17 cellular contexts compared by ENCODE assay signal in the genomic region with DNA sequence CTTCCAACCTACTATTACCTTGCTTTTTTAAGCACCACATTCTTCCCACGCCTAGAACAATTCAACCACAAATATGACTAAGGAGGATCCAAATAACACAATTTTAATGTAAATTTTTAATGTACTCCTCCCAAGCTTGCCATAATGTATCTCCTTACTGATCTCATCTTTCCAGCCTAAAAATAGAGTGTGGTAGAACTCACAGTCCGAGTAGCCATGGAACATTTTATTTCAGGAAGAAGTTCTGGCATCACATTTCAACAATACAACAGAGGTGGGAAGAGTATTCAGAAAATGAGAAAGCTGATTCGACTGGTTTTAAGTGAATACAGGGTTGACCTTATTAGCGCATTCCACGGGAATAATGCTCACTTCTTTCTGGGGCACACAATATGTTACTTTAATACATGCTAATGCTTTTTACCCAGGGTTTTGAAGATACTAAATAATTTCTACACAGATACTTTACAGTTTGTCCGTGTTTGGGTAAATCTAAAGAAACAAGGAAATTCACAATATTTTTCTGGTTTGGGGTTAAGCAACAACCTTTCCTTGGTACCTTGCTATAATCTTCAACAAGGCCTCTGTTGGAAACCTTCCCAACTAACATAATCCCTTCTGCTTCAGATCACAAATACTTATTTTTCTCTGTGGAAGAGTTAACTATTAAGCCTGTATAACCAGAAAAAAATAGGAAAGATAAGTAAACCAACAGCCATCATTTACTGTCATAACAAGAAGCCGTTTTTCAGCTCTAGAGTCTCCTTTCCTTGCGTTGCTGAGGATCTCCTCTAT. TPM values are rescaled to one million over a fixed set of nuclear protein-coding genes. Genes with fewer than 3 reads are reported as not detected.
DNase-seq lines count a peak whose midpoint lies in the region; ATAC-seq and TF ChIP-seq lines count a peak whose summit lies in the region.
"Had no signal": no experiment of that assay in that cellular context is flagged by ENCODE, and none has a peak within 500 bp of the region (broad histone marks: within the 10 kb centered on the region; RNA-seq: fewer than 3 reads in every experiment).

No MANE protein-coding gene starts in this region.

- H3K36me3 ChIP-seq in body of pancreas (replicated peaks in 1 of 2; ENCODE audit: insufficient read depth in 1 of 2, low read depth in 2 of 2), result no peaks in the 10 kb centered on the region
- peaks cover 54% of the 10 kb centered on the region for H3K36me3 ChIP-seq in neutrophil

- intact Hi-C loops in left ventricle myocardium superior (cut with micrococcal nuclease), result no loop called here
- intact Hi-C loops in right cardiac atrium (cut with DNase I), result no loop called here
- intact Hi-C loops in body of pancreas (cut with DNase I), result no loop called here

- H3K9me3 ChIP-seq in right cardiac atrium (ENCODE audit: control insufficient read depth, low read length), result no peaks in the 10 kb centered on the region
- no peaks in the 10 kb centered on the region for H3K9me3 ChIP-seq in body of pancreas
- no peaks in the 10 kb centered on the region for H3K9me3 ChIP-seq in neutrophil
- H3K9me3 ChIP-seq: Peyer's patch had no signal

- ATAC-seq in left ventricle myocardium superior (peak; percentile 54), right cardiac atrium (no peak), body of pancreas (no peak), HG02840 (IDR thresholded peaks at IDR 0.05; ENCODE audit: low FRiP score, unreplicated experiment) (no peak)
- ATAC-seq: K562 had no signal

- H3K4me1 ChIP-seq in right cardiac atrium (ENCODE audit: control insufficient read depth, insufficient read depth, low read length), result no peaks in the 10 kb centered on the region
- peaks cover 12% of the 10 kb centered on the region for H3K4me1 ChIP-seq in body of pancreas
- peaks cover 25 to 26% of the 10 kb centered on the region in 2 experiments for H3K4me1 ChIP-seq in neutrophil (ENCODE audit: control insufficient read depth in 1 of 2, insufficient read depth in 1 of 2, low read depth in 1 of 2, low read length in 1 of 2)
- H3K4me1 ChIP-seq: Peyer's patch had no signal

- TF ChIP-seq CTCF in body of pancreas (IDR thresholded peaks at IDR 0.05), result no peak
- TF ChIP-seq CTCF in neutrophil (IDR thresholded peaks at IDR 0.05), result no peak

- no peak for TF ChIP-seq POLR2A in body of pancreas (IDR thresholded peaks at IDR 0.05)

- WGBS in right cardiac atrium, result 84% methylated on average over 8 of the region's 8 CpGs
- 60 to 62% methylated on average over 8 of the region's 8 CpGs for WGBS in body of pancreas, 2 donors

- H3K4me3 ChIP-seq in right cardiac atrium (ENCODE audit: low read length), result no peak overlapping the region
- no peak overlapping the region for H3K4me3 ChIP-seq in body of pancreas
- no peak overlapping the region for H3K4me3 ChIP-seq in neutrophil (ENCODE audit: low read depth in 1 of 2, low read length in 1 of 2)
- H3K4me3 ChIP-seq: K562, Peyer's patch had no signal

- no peak overlapping the region for H3K27ac ChIP-seq in right cardiac atrium (ENCODE audit: low read length)
- peak overlapping the region in 3 of 4 donors; percentile 7 to 56 (median 28) for H3K27ac ChIP-seq in body of pancreas
- peak overlapping the region; percentile 5 for H3K27ac ChIP-seq in neutrophil
- H3K27ac ChIP-seq: HL-60, Peyer's patch had no signal

- DNase-seq in left ventricle myocardium superior (no peak), right cardiac atrium (no peak), body of pancreas (no peak), NCI-H187 (lab: John Stamatoyannopoulos, UW) (no peak), NCI-H2227 (lab: John Stamatoyannopoulos, UW; ENCODE audit: unreplicated experiment) (no peak), NCI-H82 (lab: John Stamatoyannopoulos, UW) (no peak)
- DNase-seq: HCEC 1CT, NCI-H1048, NCI-H146, NCI-H345, NCI-H69, Peyer's patch, SHP77 had no signal

- no peaks in the 10 kb centered on the region for H3K27me3 ChIP-seq in right cardiac atrium (ENCODE audit: control insufficient read depth, insufficient read depth)
- H3K27me3 ChIP-seq in body of pancreas, result no peaks in the 10 kb centered on the region
- H3K27me3 ChIP-seq in neutrophil, result no peaks in the 10 kb centered on the region
- H3K27me3 ChIP-seq: Peyer's patch had no signal

RNA-seq across cellular contexts. Expression of a gene that starts 15.2 kb away (rescaled TPM):
- 37.2 TPM for total RNA-seq in left ventricle myocardium superior
- 10 to 100 TPM; 50.2 to 65.6 (median 58.0) TPM for total RNA-seq in right cardiac atrium
- polyA plus RNA-seq in right cardiac atrium, result 52.3 TPM
- total RNA-seq in body of pancreas, result 10 to 100 TPM; 12.7 to 19.1 TPM
